9 cellular contexts compared by ENCODE assay signal in genomic region chr5:147234825-147235635, GRCh38. TPM values are rescaled to one million over a fixed set of nuclear protein-coding genes. Genes with fewer than 3 reads are reported as not detected.
DNase-seq lines count a peak whose midpoint lies in the region; ATAC-seq and TF ChIP-seq lines count a peak whose summit lies in the region.
"Had no signal": no experiment of that assay in that cellular context is flagged by ENCODE, and none has a peak within 500 bp of the region (broad histone marks: within the 10 kb centered on the region; RNA-seq: fewer than 3 reads in every experiment).

Gene STK32A, plus strand, starts transcription at chr5:147235026. Its CDS starts 4,609 bp downstream, at chr5:147239635.

- H3K36me3 Mint-ChIP-seq in nephron (ENCODE audit: low read depth): no peaks in the 10 kb centered on the region

- peaks cover 6% of the 10 kb centered on the region for H3K9me3 Mint-ChIP-seq in nephron

- H3K4me1 Mint-ChIP-seq in nephron: peaks cover 3% of the 10 kb centered on the region
- H3K4me1 Mint-ChIP-seq: B cell had no signal

- DNase-seq in NCI-H2171 treated with DMSO at 0.1 percent for 48 hours (lab: John Stamatoyannopoulos, UW): peak; percentile 14
- DNase-seq in NCI-H2171 (lab: John Stamatoyannopoulos, UW): no peak
- peak; percentile 42 to 57 for DNase-seq in SJSA1 (ENCODE audit: low read depth in 1 of 2, low spot score in 2 of 2)
- DNase-seq in fibroblast of the aortic adventitia (ENCODE audit: low read depth): no peak
- no peak for DNase-seq in GM19240 (ENCODE audit: insufficient read length, low spot score)
- no peak for DNase-seq in GM10266 (ENCODE audit: extremely low spot score)

- H3K36me3 ChIP-seq in SJSA1: no peaks in the 10 kb centered on the region

- peak within 1 kb of the TSS; percentile 75 to 83 (median 83) for H3K4me3 Mint-ChIP-seq in nephron
- H3K4me3 Mint-ChIP-seq: B cell had no signal

- peak within 1 kb of the TSS; percentile 36 for H3K4me3 ChIP-seq in SJSA1
- peak within 1 kb of the TSS; percentile 67 for H3K4me3 ChIP-seq in fibroblast of the aortic adventitia (ENCODE audit: low read depth, low read length)

- no peak for ATAC-seq in HG03025 (IDR thresholded peaks at IDR 0.05; ENCODE audit: low FRiP score, unreplicated experiment)

- H3K27me3 Mint-ChIP-seq in nephron (ENCODE audit: low read depth): peaks cover 69% of the 10 kb centered on the region

- H3K27ac Mint-ChIP-seq in nephron: peak within 1 kb of the TSS in 2 of 3 experiments; percentile 5 to 8
- H3K27ac Mint-ChIP-seq: B cell had no signal

- H3K27ac ChIP-seq in SJSA1: no peak within 1 kb of the TSS

- TF ChIP-seq CTCF in fibroblast of the aortic adventitia (IDR thresholded peaks at IDR 0.05; ENCODE audit: insufficient read depth, low read length) (no peak), nephron (IDR thresholded peaks at IDR 0.05; ENCODE audit: unreplicated experiment in 3 of 3) (no peak), GM10266 (IDR thresholded peaks at IDR 0.05; ENCODE audit: control insufficient read depth, insufficient read depth, low read depth, missing control alignments) (no peak)

- H3K9me3 ChIP-seq in SJSA1 (replicated peaks): no peaks in the 10 kb centered on the region

- H3K4me1 ChIP-seq in SJSA1 (replicated peaks): peaks cover 6% of the 10 kb centered on the region

- peaks cover 48% of the 10 kb centered on the region for H3K27me3 ChIP-seq in SJSA1 (replicated peaks)

RNA-seq across cellular contexts. Expression of gene STK32A, which starts in this region (rescaled TPM):
- total RNA-seq in SJSA1 (2014; rRNA removed; shearing (Covaris generic)): 0.05 TPM in 1 of 2 replicates, not detected in the other
- total RNA-seq in fibroblast of the aortic adventitia (ENCODE audit: low replicate concordance): 2.3 and 26.0 TPM in 2 replicates
- total RNA-seq: B cell had no signal

Comparison
In these comparisons a context has a peak if more than half of its experiments do, and no peak if none do; other contexts are left out.
1. Peak in DNase-seq and H3K4me3 ChIP-seq in SJSA1; RNA of the gene not detected or under 1 TPM.